In genomic region chr1:2502661-2503553, GRCh38 we compare ENCODE assay signal across 18 cellular contexts. TPM values are rescaled to one million over a fixed set of nuclear protein-coding genes. Genes with fewer than 3 reads are reported as not detected.
DNase-seq lines count a peak whose midpoint lies in the region; ATAC-seq, FAIRE-seq and TF ChIP-seq lines count a peak whose summit lies in the region.
"Had no signal": no experiment of that assay in that cellular context is flagged by ENCODE, and none has a peak within 500 bp of the region (broad histone marks: within the 10 kb centered on the region; RNA-seq: fewer than 3 reads in every experiment).

No MANE protein-coding gene starts in this region.

- H3K27ac ChIP-seq in HEK293 (ENCODE audit: extremely low read depth, low read depth, low read length) (no peak overlapping the region), K562 (ENCODE audit: extremely low read depth, low read depth, low read length) (no peak overlapping the region), trophoblast cell (ENCODE audit: low read depth, low read length) (no peak overlapping the region)
- H3K27ac ChIP-seq: 22Rv1, GM23248 had no signal

- POLR2A ChIA-PET in HEK293 (lab: Yijun Ruan, JAX) (interaction anchor here (1.4 to 1.6 kb wide), 2 partner anchors 23 to 43 kb away, joined by 4 read pairs; partner anchors contain the start of gene PANK4), K562 (lab: Yijun Ruan, JAX) (interaction anchor here (1.1 to 1.5 kb wide), 2 partner anchors 9 to 23 kb away, joined by 3 to 8 read pairs; partner anchors contain the start of gene PANK4)

- TF ChIP-seq EP300 in K562 (IDR thresholded peaks at IDR 0.05; ENCODE audit: low read length), result no peak

- H4K12ac ChIP-seq in trophoblast cell (ENCODE audit: low read depth, low read length), result no peak overlapping the region

- no peak overlapping the region for H3K23ac ChIP-seq in trophoblast cell (ENCODE audit: low read length)

- 16% methylated on average over 34 of the region's 36 CpGs for WGBS in K562 (ENCODE audit: insufficient coverage, low coverage, missing lambda C conversion rate)
- WGBS in trophoblast cell (ENCODE audit: extremely low coverage, insufficient coverage, insufficient read length), result no CpG with 5 or more reads among the region's 36 CpGs

- H3K18ac ChIP-seq in trophoblast cell (ENCODE audit: low read length), result no peak overlapping the region

- H3K4me3 ChIP-seq in HEK293 (ENCODE audit: low read depth, low read length) (no peak overlapping the region), K562 (no peak overlapping the region), trophoblast cell (ENCODE audit: low read depth, low read length) (peak overlapping the region; percentile 30)
- H3K4me3 ChIP-seq: GM12878, GM23248 had no signal

- H3K4me1 ChIP-seq in HEK293 (ENCODE audit: control insufficient read depth, insufficient read depth, low read length), result no peaks in the 10 kb centered on the region
- H3K4me1 ChIP-seq in K562 (replicated peaks in 1 of 2; ENCODE audit: control insufficient read depth in 2 of 2, insufficient read depth in 2 of 2, low read length in 2 of 2), result peaks cover 0 to 94% of the 10 kb centered on the region in 2 experiments; a peak in 2 of 5 replicates
- H3K4me1 ChIP-seq in trophoblast cell (ENCODE audit: control insufficient read depth in 1 of 2, insufficient read depth in 2 of 2, low read length in 2 of 2), result no peaks in the 10 kb centered on the region

- no peak for TF ChIP-seq POLR2A in K562 (conservative IDR thresholded peaks at IDR 0.05)

- H3K36me3 ChIP-seq in HEK293 (ENCODE audit: control insufficient read depth in 2 of 2, insufficient read depth in 1 of 2, low read length in 2 of 2) (peaks cover 0 to 12% of the 10 kb centered on the region in 2 experiments; a peak in 1 of 3 replicates), K562 (ENCODE audit: control insufficient read depth, insufficient read depth, low read length) (peaks cover 7% of the 10 kb centered on the region; the same call in 1 of the 3 replicates), trophoblast cell (ENCODE audit: control insufficient read depth in 1 of 2, insufficient read depth in 2 of 2, low read length in 2 of 2) (peaks cover 2 to 6% of the 10 kb centered on the region in 2 experiments)

- TF ChIP-seq RAD21 in K562 (CRISPR knock-in tag; conservative IDR thresholded peaks at IDR 0.05 in 1 of 2, IDR thresholded peaks at IDR 0.05 in 1 of 2), result no peak

- H3K4ac ChIP-seq in trophoblast cell (ENCODE audit: low read depth, low read length), result no peak overlapping the region

- H3K4me2 ChIP-seq in K562 (ENCODE audit: insufficient read depth, low read length), result no peak overlapping the region
- H3K4me2 ChIP-seq in trophoblast cell (ENCODE audit: low read length), result no peak overlapping the region

- ATAC-seq in K562, result no peak
- ATAC-seq: GM12878 had no signal

- no peak for FAIRE-seq in K562 (lab: Jason Lieb, UNC)
- FAIRE-seq: GM12878, GM18507, HTR-8/SVneo had no signal

- H3K9ac ChIP-seq in K562 (ENCODE audit: insufficient read depth in 1 of 2, low read depth in 2 of 2, low read length in 2 of 2) (no peak overlapping the region; a peak in 1 of 4 replicates), trophoblast cell (ENCODE audit: low read length) (no peak overlapping the region)
- H3K9ac ChIP-seq: GM23248 had no signal

- intact Hi-C loops in K562 (cut with micrococcal nuclease), result no loop called here

- no peak overlapping the region for H2BK5ac ChIP-seq in trophoblast cell (ENCODE audit: low read depth, low read length, poor library complexity)

- in situ Hi-C loops in K562 (cut with MboI), result no loop called here

- CTCF ChIA-PET in HEK293 (lab: Yijun Ruan, JAX) (no interaction called here), K562 (lab: Yijun Ruan, JAX; ENCODE audit: low intra/inter-chr PET ratio) (no interaction called here)

- no peak for TF ChIP-seq CTCF in HEK293 (tag by site-specific recombination; IDR thresholded peaks at IDR 0.05)
- TF ChIP-seq CTCF in K562 (IDR thresholded peaks at IDR 0.05 in 2 of 3, conservative IDR thresholded peaks at IDR 0.05 in 1 of 3; ENCODE audit: insufficient read depth in 2 of 3, low read depth in 1 of 3, low read length in 3 of 3), result no peak

- H2AK5ac ChIP-seq in trophoblast cell (ENCODE audit: low read length), result no peak overlapping the region

- peaks cover 25 to 40% of the 10 kb centered on the region in 2 experiments; a peak in 4 of 5 replicates for H3K27me3 ChIP-seq in K562 (ENCODE audit: control insufficient read depth in 2 of 2, insufficient read depth in 2 of 2, low read length in 2 of 2)
- no peaks in the 10 kb centered on the region for H3K27me3 ChIP-seq in trophoblast cell (ENCODE audit: insufficient read depth, low read length)

- no peaks in the 10 kb centered on the region for H3K79me2 ChIP-seq in K562 (ENCODE audit: control insufficient read depth, insufficient read depth, low read length)
- no peaks in the 10 kb centered on the region for H3K79me2 ChIP-seq in trophoblast cell (ENCODE audit: control insufficient read depth, insufficient read depth, low read length, poor library complexity)

- H4K91ac ChIP-seq in trophoblast cell (ENCODE audit: low read depth, low read length), result no peak overlapping the region

- H2BK12ac ChIP-seq in trophoblast cell (ENCODE audit: low read length), result no peak overlapping the region

- H3K79me1 ChIP-seq in trophoblast cell (ENCODE audit: low read length), result no peaks in the 10 kb centered on the region

- no peak overlapping the region for H3K14ac ChIP-seq in trophoblast cell (ENCODE audit: low read length)

- H2BK120ac ChIP-seq in trophoblast cell (ENCODE audit: insufficient read depth, low read length, poor library complexity), result no peak overlapping the region

- H3K9me3 ChIP-seq in HEK293 (ENCODE audit: control insufficient read depth, insufficient read depth, low read depth, low read length) (no peaks in the 10 kb centered on the region), K562 (replicated peaks; ENCODE audit: control insufficient read depth, insufficient read depth, low read depth, low read length) (no peaks in the 10 kb centered on the region), trophoblast cell (ENCODE audit: insufficient read depth, low read depth, low read length) (peaks cover 5% of the 10 kb centered on the region)

- no peaks in the 10 kb centered on the region for H3K9me1 ChIP-seq in K562 (ENCODE audit: control insufficient read depth, insufficient read depth, low read length)

- peaks cover 15% of the 10 kb centered on the region; the same call in 1 of the 2 replicates for H4K20me1 ChIP-seq in K562 (replicated peaks; ENCODE audit: control insufficient read depth, insufficient read depth, low read length)

- no TSS peak for BruUV-seq in K562 (replicated peaks; lab: Mats Ljungman, UMichigan)

- no peak overlapping the region for H4K8ac ChIP-seq in trophoblast cell (ENCODE audit: low read depth, low read length)

- H2AFZ ChIP-seq in K562 (ENCODE audit: low read depth, low read length) (no peak overlapping the region), trophoblast cell (ENCODE audit: insufficient read depth, low read length, poor library complexity) (no peak overlapping the region)
- H2AFZ ChIP-seq: GM23248 had no signal

- DNase-seq in NCI-H345 (lab: John Stamatoyannopoulos, UW) (peak; percentile 6), NCI-H345 treated with DMSO at 0.1 percent for 48 hours (lab: John Stamatoyannopoulos, UW; ENCODE audit: unreplicated experiment) (no peak), K562 (ENCODE audit: extremely low read depth in 1 of 4, low spot score in 3 of 4) (no peak), trophoblast cell (no peak), COLO668 (lab: John Stamatoyannopoulos, UW; ENCODE audit: unreplicated experiment) (no peak)
- DNase-seq in stimulated activated CD4-positive, alpha-beta T cell treated with anti-CD3 and anti-CD28 coated beads, Interleukin-12 subunit alpha, Interleukin-12 subunit beta, amount 100 ng/mL, for 4 hours, result no peak
- DNase-seq: DMS79, GM23248, H9, KBM-7 had no signal

RNA-seq across cellular contexts. Expression of gene PANK4, which starts 23.5 kb away (rescaled TPM):
- 114 and 307 TPM in 2 replicates for total RNA-seq in K562 (2011; cell fraction: chromatin; rRNA removed; ENCODE audit: low replicate concordance)
- total RNA-seq in K562 (2011; cell fraction: nucleolus; rRNA removed), result 194 and 202 TPM in 2 replicates
- 119 and 146 TPM in 2 replicates for total RNA-seq in K562 (2011; cell fraction: nucleoplasm; rRNA removed)
- 39.6 and 50.7 TPM in 2 replicates for total RNA-seq in K562 (2014; rRNA removed)
- 15.3 and 19.2 TPM in 2 replicates for total RNA-seq in K562 (2014; rRNA removed; fragmentation: Illumina TruSeq; extraction: Trizol)
- 29.7 and 32.0 TPM in 2 replicates for total RNA-seq in K562 (2015; rRNA removed; fragmentation: Illumina TruSeq; extraction: Trizol)
- total RNA-seq in K562 (2021), result 55.6 and 61.3 TPM in 2 replicates
- polyA plus RNA-seq in K562 (2011; rRNA removed), result 23.3 and 39.3 TPM in 2 replicates
- 21.3 and 25.3 TPM in 2 replicates for polyA plus RNA-seq in K562 (2011; cell fraction: cytosol; rRNA removed)
- 181 and 249 TPM in 2 replicates for polyA plus RNA-seq in K562 (2011; cell fraction: nucleus; rRNA removed)
- polyA plus RNA-seq in K562 (2012), result 28.4 and 32.3 TPM in 2 replicates
- 31.5 and 31.8 TPM in 2 replicates for polyA plus RNA-seq in K562 (2014; fragmentation: Illumina TruSeq; extraction: Trizol)
- 1 to 10 TPM in 1 of 2 experiments, under 1 TPM in 1; 0.93 to 1.4 TPM for polyA plus RNA-seq in K562 (2014; fragmentation: Nextera tagmentation; extraction: Ambion mirVana)
- 41.3 and 42.3 TPM in 2 replicates for polyA plus RNA-seq in K562 (2014; rRNA removed)
- 22.3 and 22.4 TPM in 2 replicates for polyA minus RNA-seq in K562 (2011; rRNA and poly(A)+ RNA removed)
- polyA minus RNA-seq in K562 (2011; cell fraction: cytosol; rRNA and poly(A)+ RNA removed), result 35.2 and 42.6 TPM in 2 replicates
- 116 and 142 TPM in 2 replicates for polyA minus RNA-seq in K562 (2011; cell fraction: nucleus; rRNA and poly(A)+ RNA removed)
- polyA plus RNA-seq in trophoblast cell (2013), result 12.5 and 13.9 TPM in 2 replicates

RNA-seq across cellular contexts. Expression of gene PLCH2, which starts 26.8 kb away (rescaled TPM):
- total RNA-seq in K562 (2011; cell fraction: chromatin; rRNA removed; ENCODE audit: low replicate concordance), result 0.07 TPM in 1 of 2 replicates, not detected in the other
- not detected in 2 replicates for total RNA-seq in K562 (2011; cell fraction: nucleolus; rRNA removed)
- total RNA-seq in K562 (2011; cell fraction: nucleoplasm; rRNA removed), result not detected in 2 replicates
- not detected in 2 replicates for total RNA-seq in K562 (2014; rRNA removed)
- not detected in 2 replicates for total RNA-seq in K562 (2014; rRNA removed; fragmentation: Illumina TruSeq; extraction: Trizol)
- total RNA-seq in K562 (2015; rRNA removed; fragmentation: Illumina TruSeq; extraction: Trizol), result not detected in 2 replicates
- total RNA-seq in K562 (2021), result 0.04 and 0.16 TPM in 2 replicates
- not detected in 2 replicates for polyA plus RNA-seq in K562 (2011; rRNA removed)
- polyA plus RNA-seq in K562 (2011; cell fraction: cytosol; rRNA removed), result not detected in 2 replicates
- 0.01 and 0.04 TPM in 2 replicates for polyA plus RNA-seq in K562 (2011; cell fraction: nucleus; rRNA removed)
- not detected in 2 replicates for polyA plus RNA-seq in K562 (2012)
- polyA plus RNA-seq in K562 (2014; fragmentation: Illumina TruSeq; extraction: Trizol), result not detected in 2 replicates
- not detected for polyA plus RNA-seq in K562 (2014; fragmentation: Nextera tagmentation; extraction: Ambion mirVana)
- not detected in 2 replicates for polyA plus RNA-seq in K562 (2014; rRNA removed)
- polyA minus RNA-seq in K562 (2011; rRNA and poly(A)+ RNA removed), result not detected in 2 replicates
- polyA minus RNA-seq in K562 (2011; cell fraction: cytosol; rRNA and poly(A)+ RNA removed), result not detected in 2 replicates
- not detected in 2 replicates for polyA minus RNA-seq in K562 (2011; cell fraction: nucleus; rRNA and poly(A)+ RNA removed)
- 0.17 and 0.18 TPM in 2 replicates for polyA plus RNA-seq in trophoblast cell (2013)
- total RNA-seq: A673, GM23248 had no signal
- polyA plus RNA-seq: GM23248 had no signal

RNA-seq across cellular contexts. Expression of gene HES5, which starts 27.2 kb away (rescaled TPM):
- total RNA-seq in K562 (2011; cell fraction: chromatin; rRNA removed; ENCODE audit: low replicate concordance), result not detected in 2 replicates
- not detected in 2 replicates for total RNA-seq in K562 (2011; cell fraction: nucleolus; rRNA removed)
- total RNA-seq in K562 (2011; cell fraction: nucleoplasm; rRNA removed), result not detected in 2 replicates
- total RNA-seq in K562 (2014; rRNA removed) (not detected in 2 replicates), K562 (2014; rRNA removed; fragmentation: Illumina TruSeq; extraction: Trizol) (not detected in 2 replicates), K562 (2015; rRNA removed; fragmentation: Illumina TruSeq; extraction: Trizol) (not detected in 2 replicates), K562 (2021) (not detected in 2 replicates)
- polyA plus RNA-seq in K562 (2011; rRNA removed) (not detected in 2 replicates), K562 (2014; fragmentation: Illumina TruSeq; extraction: Trizol) (not detected in 2 replicates), K562 (2014; fragmentation: Nextera tagmentation; extraction: Ambion mirVana) (not detected), K562 (2014; rRNA removed) (not detected in 2 replicates)
- polyA plus RNA-seq in K562 (2011; cell fraction: cytosol; rRNA removed), result 0.04 TPM in 1 of 2 replicates, not detected in the other
- not detected in 2 replicates for polyA plus RNA-seq in K562 (2011; cell fraction: nucleus; rRNA removed)
- not detected in 2 replicates for polyA plus RNA-seq in K562 (2012)
- polyA minus RNA-seq in K562 (2011; rRNA and poly(A)+ RNA removed), result not detected in 2 replicates
- not detected in 2 replicates for polyA minus RNA-seq in K562 (2011; cell fraction: cytosol; rRNA and poly(A)+ RNA removed)
- not detected in 2 replicates for polyA minus RNA-seq in K562 (2011; cell fraction: nucleus; rRNA and poly(A)+ RNA removed)
- polyA plus RNA-seq in trophoblast cell (2013), result 0.21 and 0.22 TPM in 2 replicates
- total RNA-seq: A673, G401, GM23248, H9 had no signal
- polyA plus RNA-seq: BJ, GM23248 had no signal

RNA-seq across cellular contexts. Expression of gene TNFRSF14, which starts 53.3 kb away (rescaled TPM):
- total RNA-seq in K562 (2011; cell fraction: chromatin; rRNA removed; ENCODE audit: low replicate concordance), result 2.5 and 7.5 TPM in 2 replicates
- 4.8 and 5.5 TPM in 2 replicates for total RNA-seq in K562 (2011; cell fraction: nucleolus; rRNA removed)
- 3.3 and 3.4 TPM in 2 replicates for total RNA-seq in K562 (2011; cell fraction: nucleoplasm; rRNA removed)
- total RNA-seq in K562 (2014; rRNA removed) (0.68 and 0.73 TPM in 2 replicates), K562 (2014; rRNA removed; fragmentation: Illumina TruSeq; extraction: Trizol) (0.11 and 0.16 TPM in 2 replicates), K562 (2015; rRNA removed; fragmentation: Illumina TruSeq; extraction: Trizol) (1.1 and 1.3 TPM in 2 replicates), K562 (2021) (1.8 and 2.1 TPM in 2 replicates)
- polyA plus RNA-seq in K562 (2011; rRNA removed) (0.68 and 1.3 TPM in 2 replicates), K562 (2014; fragmentation: Illumina TruSeq; extraction: Trizol) (0.58 and 0.89 TPM in 2 replicates), K562 (2014; fragmentation: Nextera tagmentation; extraction: Ambion mirVana) (not detected), K562 (2014; rRNA removed) (1.6 and 2.3 TPM in 2 replicates)
- 0.97 and 1.0 TPM in 2 replicates for polyA plus RNA-seq in K562 (2011; cell fraction: cytosol; rRNA removed)
- polyA plus RNA-seq in K562 (2011; cell fraction: nucleus; rRNA removed), result 11.2 and 14.0 TPM in 2 replicates
- 3.3 and 11.5 TPM in 2 replicates for polyA plus RNA-seq in K562 (2012)
- 0.15 and 0.18 TPM in 2 replicates for polyA minus RNA-seq in K562 (2011; rRNA and poly(A)+ RNA removed)
- polyA minus RNA-seq in K562 (2011; cell fraction: cytosol; rRNA and poly(A)+ RNA removed), result not detected in 2 replicates
- polyA minus RNA-seq in K562 (2011; cell fraction: nucleus; rRNA and poly(A)+ RNA removed), result 1.6 and 2.0 TPM in 2 replicates
- 0.07 and 0.14 TPM in 2 replicates for polyA plus RNA-seq in trophoblast cell (2013)
